38 cellular contexts compared by ENCODE assay signal in genomic region chr2:118805061-118805690, GRCh38. TPM values are rescaled to one million over a fixed set of nuclear protein-coding genes. Genes with fewer than 3 reads are reported as not detected.
"Had no signal": no experiment of that assay in that cellular context is flagged by ENCODE, and none has a peak within 500 bp of the region (broad histone marks: within the 10 kb centered on the region; RNA-seq: fewer than 3 reads in every experiment).

No MANE protein-coding gene starts in this region.

- H3K4me3 ChIP-seq: ascending aorta, gastrocnemius medialis, left ventricle myocardium inferior, lung, mucosa of descending colon, ovary, upper lobe of left lung, vagina had no signal

- H3K27me3 ChIP-seq: ascending aorta, brain microvascular endothelial cell, gastrocnemius medialis, ovary, vagina had no signal

- H3K4me1 Mint-ChIP-seq: activated naive CD8-positive, alpha-beta T cell treated with anti-CD3 and anti-CD28 coated beads for 36 hours had no signal

- FAIRE-seq: endothelial cell of umbilical vein, islet of Langerhans, small intestine had no signal

- H3K36me3 ChIP-seq: ascending aorta, brain microvascular endothelial cell, gastrocnemius medialis, left ventricle myocardium inferior, neutrophil, ovary, upper lobe of left lung, vagina, WERI-Rb-1 had no signal

- ATAC-seq: activated CD4-positive, CD25-positive, alpha-beta regulatory T cell treated with anti-CD3 and anti-CD28 coated beads, Interleukin-2, amount 50 U/mL, for 24 hours; effector memory CD8-positive, alpha-beta T cell; gastrocnemius medialis; mucosa of descending colon; sciatic nerve; stimulated activated effector memory CD8-positive, alpha-beta T cell treated with anti-CD3 and anti-CD28 coated beads, Interleukin-12 subunit alpha, Interleukin-12 subunit beta, amount 100 ng/mL, for 72 hours; T-helper 17 cell had no signal

- H3K4me1 ChIP-seq: ascending aorta, left ventricle myocardium inferior had no signal

- DNase-seq: activated CD4-positive, alpha-beta memory T cell treated with anti-CD3 and anti-CD28 coated beads for 36 hours; activated CD4-positive, alpha-beta T cell treated with anti-CD3 and anti-CD28 coated beads for 48 hours; activated CD8-positive, alpha-beta memory T cell treated with anti-CD3 and anti-CD28 coated beads, Interleukin-2, amount 50 U/mL, for 4 hours; activated effector memory CD4-positive, alpha-beta T cell treated with anti-CD3 and anti-CD28 coated beads, Interleukin-2, amount 50 U/mL, for 16 hours; activated naive CD4-positive, alpha-beta T cell treated with anti-CD3 and anti-CD28 coated beads for 36 hours; activated naive CD8-positive, alpha-beta T cell treated with anti-CD3 and anti-CD28 coated beads for 36 hours; activated T-cell treated with anti-CD3 and anti-CD28 coated beads, Interleukin-2, amount 50 U/mL, for 1 hour; brain microvascular endothelial cell; cortex of kidney; effector memory CD8-positive, alpha-beta T cell; gastrocnemius medialis; glutamatergic neuron; left ventricle myocardium inferior; mucosa of descending colon; nephron progenitor cell; ovary; retina; small intestine; stimulated activated CD4-positive, alpha-beta T cell treated with anti-CD3 and anti-CD28 coated beads, Interleukin-4, amount 100 ng/mL, for 24 hours; T-helper 17 cell; T1000; upper lobe of left lung; WERI-Rb-1 had no signal

- H3K27ac ChIP-seq: ascending aorta, brain microvascular endothelial cell, left ventricle myocardium inferior, neutrophil, ovary, upper lobe of left lung, vagina, WERI-Rb-1 had no signal

- H3K9me3 ChIP-seq: ascending aorta, gastrocnemius medialis, left ventricle myocardium inferior, mucosa of descending colon, neutrophil, ovary, upper lobe of left lung, vagina had no signal

- H3K9me3 Mint-ChIP-seq: activated CD4-positive, alpha-beta memory T cell treated with anti-CD3 and anti-CD28 coated beads for 36 hours; activated naive CD4-positive, alpha-beta T cell treated with anti-CD3 and anti-CD28 coated beads for 36 hours; activated naive CD8-positive, alpha-beta T cell treated with anti-CD3 and anti-CD28 coated beads for 36 hours; activated T-helper 1 cell treated with anti-CD3 and anti-CD28 coated beads, Interleukin-12 subunit alpha, Interleukin-12 subunit beta, Interleukin-2, Interleukin-4 antibody, amounts not matched to agents 30 ng/mL and 10 ng/mL and 1 ng/mL, durations not matched to agents 14 hours and 24 hours and 36 hours; nephron progenitor cell; stimulated activated effector memory CD8-positive, alpha-beta T cell treated with anti-CD3 and anti-CD28 coated beads, Interleukin-12 subunit alpha, Interleukin-12 subunit beta, amount 100 ng/mL, for 72 hours; stimulated activated naive CD8-positive, alpha-beta T cell treated with anti-CD3 and anti-CD28 coated beads, Interleukin-15, Interleukin-2, amounts not matched to agents 100 ng/mL and 50 ng/mL, for 24 hours had no signal

- H3K36me3 Mint-ChIP-seq: activated CD4-positive, alpha-beta memory T cell treated with anti-CD3 and anti-CD28 coated beads for 36 hours; activated naive CD8-positive, alpha-beta T cell treated with anti-CD3 and anti-CD28 coated beads for 36 hours; stimulated activated effector memory CD8-positive, alpha-beta T cell treated with anti-CD3 and anti-CD28 coated beads, Interleukin-12 subunit alpha, Interleukin-12 subunit beta, amount 100 ng/mL, for 72 hours had no signal

- H3K4me3 Mint-ChIP-seq: activated CD4-positive, alpha-beta memory T cell treated with anti-CD3 and anti-CD28 coated beads for 36 hours; activated naive CD4-positive, alpha-beta T cell treated with anti-CD3 and anti-CD28 coated beads for 36 hours; activated naive CD8-positive, alpha-beta T cell treated with anti-CD3 and anti-CD28 coated beads for 36 hours; activated T-helper 1 cell treated with anti-CD3 and anti-CD28 coated beads, Interleukin-12 subunit alpha, Interleukin-12 subunit beta, Interleukin-2, Interleukin-4 antibody, amounts not matched to agents 30 ng/mL and 10 ng/mL and 1 ng/mL, durations not matched to agents 14 hours and 24 hours and 36 hours; effector memory CD8-positive, alpha-beta T cell; nephron progenitor cell; stimulated activated effector memory CD8-positive, alpha-beta T cell treated with anti-CD3 and anti-CD28 coated beads, Interleukin-12 subunit alpha, Interleukin-12 subunit beta, amount 100 ng/mL, for 72 hours; stimulated activated naive CD8-positive, alpha-beta T cell treated with anti-CD3 and anti-CD28 coated beads, Interleukin-15, Interleukin-2, amounts not matched to agents 100 ng/mL and 50 ng/mL, for 24 hours; T-helper 17 cell had no signal

- H3K27ac Mint-ChIP-seq: activated CD4-positive, alpha-beta memory T cell treated with anti-CD3 and anti-CD28 coated beads for 36 hours; activated naive CD4-positive, alpha-beta T cell treated with anti-CD3 and anti-CD28 coated beads for 36 hours; activated naive CD8-positive, alpha-beta T cell treated with anti-CD3 and anti-CD28 coated beads for 36 hours; activated T-helper 1 cell treated with anti-CD3 and anti-CD28 coated beads, Interleukin-12 subunit alpha, Interleukin-12 subunit beta, Interleukin-2, Interleukin-4 antibody, amounts not matched to agents 30 ng/mL and 10 ng/mL and 1 ng/mL, durations not matched to agents 14 hours and 24 hours and 36 hours; effector memory CD8-positive, alpha-beta T cell; nephron progenitor cell; progenitor cell of endocrine pancreas; stimulated activated effector memory CD8-positive, alpha-beta T cell treated with anti-CD3 and anti-CD28 coated beads, Interleukin-12 subunit alpha, Interleukin-12 subunit beta, amount 100 ng/mL, for 72 hours; stimulated activated naive CD8-positive, alpha-beta T cell treated with anti-CD3 and anti-CD28 coated beads, Interleukin-15, Interleukin-2, amounts not matched to agents 100 ng/mL and 50 ng/mL, for 24 hours; T-helper 17 cell had no signal

RNA-seq across cellular contexts. Expression of gene EN1, which starts 42.3 kb away (rescaled TPM):
- total RNA-seq: activated CD4-positive, alpha-beta memory T cell treated with anti-CD3 and anti-CD28 coated beads for 36 hours; activated CD8-positive, alpha-beta memory T cell treated with anti-CD3 and anti-CD28 coated beads for 36 hours; activated naive CD4-positive, alpha-beta T cell treated with anti-CD3 and anti-CD28 coated beads for 36 hours; activated naive CD8-positive, alpha-beta T cell treated with anti-CD3 and anti-CD28 coated beads for 36 hours; activated T-helper 1 cell treated with anti-CD3 and anti-CD28 coated beads, Interleukin-12 subunit alpha, Interleukin-12 subunit beta, Interleukin-2, Interleukin-4 antibody, amounts not matched to agents 30 ng/mL and 10 ng/mL and 1 ng/mL, durations not matched to agents 14 hours and 24 hours and 36 hours; ascending aorta; chondrocyte; endothelial cell of umbilical vein; left ventricle myocardium inferior; lung; mucosa of descending colon; ovary; sciatic nerve; T-helper 17 cell; vagina had no signal
- polyA plus RNA-seq: endothelial cell of umbilical vein, esophagus, lung, ovary, small intestine had no signal
